18 cellular contexts compared by ENCODE assay signal in the genomic region with DNA sequence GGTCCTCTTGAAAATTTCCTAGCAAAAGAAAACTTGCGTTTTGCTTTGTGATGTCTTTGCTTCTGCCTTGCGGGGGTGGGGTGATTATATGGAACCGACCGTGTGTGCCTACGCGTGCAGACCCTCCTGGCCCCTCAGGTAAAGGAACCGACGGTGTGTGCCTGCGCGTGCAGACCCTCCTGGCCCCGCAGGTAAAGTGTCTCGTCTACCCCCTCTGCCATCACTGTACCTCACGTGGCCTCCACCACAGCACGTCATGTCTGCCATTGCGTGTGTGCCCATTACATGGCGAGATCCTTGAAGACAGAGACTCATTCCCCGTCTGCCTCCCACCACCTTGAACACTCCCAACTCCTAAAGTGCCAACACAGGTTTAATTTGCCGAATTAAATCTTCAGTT.
"Had no signal": no experiment of that assay in that cellular context is flagged by ENCODE, and none has a peak within 500 bp of the region (broad histone marks: within the 10 kb centered on the region; RNA-seq: fewer than 3 reads in every experiment).

No MANE protein-coding gene starts in this region.

- H3K27me3 Mint-ChIP-seq: activated B cell treated with CpG ODN at 0.5 μM for 24 hours; activated CD4-positive, alpha-beta memory T cell treated with anti-CD3 and anti-CD28 coated beads, Interleukin-2, amount 10 ng/mL, durations not matched to agents 7 days and 5 days; activated naive CD8-positive, alpha-beta T cell treated with anti-CD3 and anti-CD28 coated beads for 36 hours had no signal

- H3K9me3 ChIP-seq: testis had no signal

- H3K27ac ChIP-seq: dorsolateral prefrontal cortex, testis, upper lobe of left lung had no signal

- DNase-seq: activated B cell treated with CpG ODN at 0.5 μM for 24 hours; activated CD4-positive, alpha-beta memory T cell treated with anti-CD3 and anti-CD28 coated beads, Interleukin-2, amount 10 ng/mL, durations not matched to agents 7 days and 5 days; activated CD4-positive, alpha-beta T cell treated with anti-CD3 and anti-CD28 coated beads for 48 hours; activated gamma-delta T cell treated with Interleukin-2 at 50 U/mL for 16 hours; activated naive CD8-positive, alpha-beta T cell treated with anti-CD3 and anti-CD28 coated beads for 36 hours; amniotic stem cell; dorsolateral prefrontal cortex; endodermal cell; erythroblast; head of caudate nucleus; stimulated activated CD4-positive, alpha-beta T cell treated with anti-CD3 and anti-CD28 coated beads, Interleukin-4, amount 100 ng/mL, for 24 hours; T-helper 9 cell; testis; upper lobe of left lung had no signal

- H3K27me3 ChIP-seq: dorsolateral prefrontal cortex, testis had no signal

- H3K4me3 Mint-ChIP-seq: activated B cell treated with CpG ODN at 0.5 μM for 24 hours; activated naive CD8-positive, alpha-beta T cell treated with anti-CD3 and anti-CD28 coated beads for 36 hours; endodermal cell; stimulated activated effector memory CD8-positive, alpha-beta T cell treated with anti-CD3 and anti-CD28 coated beads, Interleukin-12 subunit alpha, Interleukin-12 subunit beta, amount 100 ng/mL, for 72 hours had no signal

- H3K4me3 ChIP-seq: dorsolateral prefrontal cortex, lung, testis, upper lobe of left lung had no signal

- ATAC-seq: sciatic nerve; stimulated activated effector memory CD8-positive, alpha-beta T cell treated with anti-CD3 and anti-CD28 coated beads, Interleukin-12 subunit alpha, Interleukin-12 subunit beta, amount 100 ng/mL, for 72 hours had no signal

- H3K27ac Mint-ChIP-seq: activated CD4-positive, alpha-beta memory T cell treated with anti-CD3 and anti-CD28 coated beads, Interleukin-2, amount 10 ng/mL, durations not matched to agents 7 days and 5 days; activated naive CD8-positive, alpha-beta T cell treated with anti-CD3 and anti-CD28 coated beads for 36 hours; endodermal cell; mesothelial cell of epicardium had no signal

- H3K9me3 Mint-ChIP-seq: activated B cell treated with CpG ODN at 0.5 μM for 24 hours; activated CD4-positive, alpha-beta memory T cell treated with anti-CD3 and anti-CD28 coated beads, Interleukin-2, amount 10 ng/mL, durations not matched to agents 7 days and 5 days; activated naive CD8-positive, alpha-beta T cell treated with anti-CD3 and anti-CD28 coated beads for 36 hours; endodermal cell; mesothelial cell of epicardium; stimulated activated effector memory CD8-positive, alpha-beta T cell treated with anti-CD3 and anti-CD28 coated beads, Interleukin-12 subunit alpha, Interleukin-12 subunit beta, amount 100 ng/mL, for 72 hours had no signal
